8 cellular contexts compared by ENCODE assay signal in the genomic region with DNA sequence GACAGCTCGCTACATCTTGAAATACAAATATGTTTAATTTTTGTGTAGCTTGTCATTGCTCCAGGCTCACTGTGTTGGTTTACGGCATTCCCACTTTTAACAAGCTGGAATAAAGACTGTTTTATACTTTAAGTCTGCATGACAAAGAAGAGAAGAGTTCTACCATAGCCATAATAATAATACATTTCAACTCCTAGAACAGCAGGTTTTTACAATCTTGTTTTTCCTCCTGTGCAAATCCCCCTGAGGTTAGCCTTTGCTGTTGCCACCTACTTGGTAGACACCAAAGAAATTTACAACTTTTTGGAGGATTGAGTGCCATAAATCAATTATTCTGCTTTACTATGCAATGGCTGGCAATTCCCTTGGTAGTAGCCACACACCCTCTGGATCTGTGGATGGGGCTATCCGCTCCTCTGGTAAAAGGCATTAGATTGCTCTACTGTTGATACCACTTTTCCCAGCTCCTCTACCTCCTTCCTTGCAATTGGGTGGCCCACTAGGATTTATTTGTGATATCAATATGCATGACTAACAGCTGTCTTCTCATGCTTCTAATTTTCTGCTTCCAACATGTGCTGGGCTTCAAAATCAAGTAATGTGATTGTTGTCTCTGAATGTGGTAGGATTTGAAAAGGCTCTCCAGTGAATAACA.
"Had no signal": no experiment of that assay in that cellular context is flagged by ENCODE, and none has a peak within 500 bp of the region (broad histone marks: within the 10 kb centered on the region; RNA-seq: fewer than 3 reads in every experiment).

No MANE protein-coding gene starts in this region.

- H3K27me3 Mint-ChIP-seq: IgD-negative memory B cell had no signal

- ATAC-seq: HepG2 had no signal

- H3K27ac ChIP-seq: GM23248, HL-60 had no signal

- H3K4me3 ChIP-seq: GM23248 had no signal

- H3K4me1 Mint-ChIP-seq: IgD-negative memory B cell had no signal

- H3K4me3 Mint-ChIP-seq: HFFc6, IgD-negative memory B cell had no signal

- H3K27ac Mint-ChIP-seq: HFFc6 had no signal

- DNase-seq: GM23248, GOT3, H7, HCEC 1CT, HFFc6 had no signal
